In the genomic region with DNA sequence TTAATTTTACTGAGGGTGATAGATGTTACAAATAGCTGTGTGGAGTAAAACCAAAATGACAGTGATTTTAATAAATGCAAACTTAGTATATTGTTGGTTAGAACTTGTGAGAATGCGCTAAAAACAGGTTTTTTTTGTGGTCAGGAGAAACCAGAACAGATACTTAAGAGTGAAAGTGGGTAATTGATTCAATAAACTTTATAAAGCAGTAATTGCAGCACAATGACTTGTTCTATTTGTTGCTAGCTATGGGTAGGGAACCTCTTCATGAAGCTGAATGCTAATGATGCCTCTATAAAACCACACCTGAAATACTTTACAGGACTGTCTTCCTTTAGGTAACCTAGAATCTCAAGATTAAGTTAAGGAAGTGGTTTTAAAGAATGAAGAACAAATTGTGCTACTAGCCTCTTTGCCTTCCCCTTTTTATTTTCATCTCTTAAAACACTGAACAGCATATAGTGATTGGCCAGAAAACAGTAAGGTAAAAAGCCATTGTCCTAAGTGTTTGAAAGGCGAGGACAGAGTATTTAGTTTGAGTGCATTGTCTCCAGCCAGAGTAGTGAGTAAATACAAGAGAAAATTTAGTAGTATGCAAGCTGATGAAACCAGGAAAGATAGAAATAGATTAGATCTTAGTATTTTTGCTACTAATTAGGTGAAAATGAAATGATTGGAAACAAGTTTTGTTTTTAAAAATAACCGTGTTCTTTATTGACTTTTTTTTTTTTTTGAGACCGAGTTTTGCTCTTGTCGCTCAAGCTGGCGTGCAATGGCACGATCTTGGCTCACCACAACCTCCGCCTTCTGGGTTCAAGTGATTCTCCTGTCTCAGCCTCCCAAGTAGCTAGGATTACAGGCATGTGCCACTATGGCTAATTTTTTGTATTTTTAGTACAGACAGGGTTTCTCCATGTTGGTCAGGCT, we compare ENCODE assay signal across 1 cellular context.
TF ChIP-seq lines count a peak whose summit lies in the region.

No MANE protein-coding gene starts in this region.

TF ChIP-seq in SK-N-SH, 30 proteins besides CTCF, POLR2A, EP300 and RAD21 (continued from another document):
- TF ChIP-seq, protein P1, sequence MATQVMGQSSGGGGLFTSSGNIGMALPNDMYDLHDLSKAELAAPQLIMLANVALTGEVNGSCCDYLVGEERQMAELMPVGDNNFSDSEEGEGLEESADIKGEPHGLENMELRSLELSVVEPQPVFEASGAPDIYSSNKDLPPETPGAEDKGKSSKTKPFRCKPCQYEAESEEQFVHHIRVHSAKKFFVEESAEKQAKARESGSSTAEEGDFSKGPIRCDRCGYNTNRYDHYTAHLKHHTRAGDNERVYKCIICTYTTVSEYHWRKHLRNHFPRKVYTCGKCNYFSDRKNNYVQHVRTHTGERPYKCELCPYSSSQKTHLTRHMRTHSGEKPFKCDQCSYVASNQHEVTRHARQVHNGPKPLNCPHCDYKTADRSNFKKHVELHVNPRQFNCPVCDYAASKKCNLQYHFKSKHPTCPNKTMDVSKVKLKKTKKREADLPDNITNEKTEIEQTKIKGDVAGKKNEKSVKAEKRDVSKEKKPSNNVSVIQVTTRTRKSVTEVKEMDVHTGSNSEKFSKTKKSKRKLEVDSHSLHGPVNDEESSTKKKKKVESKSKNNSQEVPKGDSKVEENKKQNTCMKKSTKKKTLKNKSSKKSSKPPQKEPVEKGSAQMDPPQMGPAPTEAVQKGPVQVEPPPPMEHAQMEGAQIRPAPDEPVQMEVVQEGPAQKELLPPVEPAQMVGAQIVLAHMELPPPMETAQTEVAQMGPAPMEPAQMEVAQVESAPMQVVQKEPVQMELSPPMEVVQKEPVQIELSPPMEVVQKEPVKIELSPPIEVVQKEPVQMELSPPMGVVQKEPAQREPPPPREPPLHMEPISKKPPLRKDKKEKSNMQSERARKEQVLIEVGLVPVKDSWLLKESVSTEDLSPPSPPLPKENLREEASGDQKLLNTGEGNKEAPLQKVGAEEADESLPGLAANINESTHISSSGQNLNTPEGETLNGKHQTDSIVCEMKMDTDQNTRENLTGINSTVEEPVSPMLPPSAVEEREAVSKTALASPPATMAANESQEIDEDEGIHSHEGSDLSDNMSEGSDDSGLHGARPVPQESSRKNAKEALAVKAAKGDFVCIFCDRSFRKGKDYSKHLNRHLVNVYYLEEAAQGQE (IDR thresholded peaks at IDR 0.05; ENCODE audit: low read depth, low read length) = no peak
- TF ChIP-seq FOXM1 (IDR thresholded peaks at IDR 0.05; ENCODE audit: low read depth) (no peak), MXI1 (IDR thresholded peaks at IDR 0.05; ENCODE audit: low read depth, low read length) (no peak), TEAD4 (IDR thresholded peaks at IDR 0.05; ENCODE audit: borderline replicate concordance, insufficient read depth) (no peak), POLR2AphosphoS5 (IDR thresholded peaks at IDR 0.05; ENCODE audit: low read depth, low read length) (no peak), CHD2 (IDR thresholded peaks at IDR 0.05; ENCODE audit: low read length, partially characterized antibody) (no peak)
- TF ChIP-seq, protein P2, sequence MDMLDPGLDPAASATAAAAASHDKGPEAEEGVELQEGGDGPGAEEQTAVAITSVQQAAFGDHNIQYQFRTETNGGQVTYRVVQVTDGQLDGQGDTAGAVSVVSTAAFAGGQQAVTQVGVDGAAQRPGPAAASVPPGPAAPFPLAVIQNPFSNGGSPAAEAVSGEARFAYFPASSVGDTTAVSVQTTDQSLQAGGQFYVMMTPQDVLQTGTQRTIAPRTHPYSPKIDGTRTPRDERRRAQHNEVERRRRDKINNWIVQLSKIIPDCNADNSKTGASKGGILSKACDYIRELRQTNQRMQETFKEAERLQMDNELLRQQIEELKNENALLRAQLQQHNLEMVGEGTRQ (IDR thresholded peaks at IDR 0.05; ENCODE audit: borderline replicate concordance, low read depth, low read length) = no peak
- TF ChIP-seq, protein P3, sequence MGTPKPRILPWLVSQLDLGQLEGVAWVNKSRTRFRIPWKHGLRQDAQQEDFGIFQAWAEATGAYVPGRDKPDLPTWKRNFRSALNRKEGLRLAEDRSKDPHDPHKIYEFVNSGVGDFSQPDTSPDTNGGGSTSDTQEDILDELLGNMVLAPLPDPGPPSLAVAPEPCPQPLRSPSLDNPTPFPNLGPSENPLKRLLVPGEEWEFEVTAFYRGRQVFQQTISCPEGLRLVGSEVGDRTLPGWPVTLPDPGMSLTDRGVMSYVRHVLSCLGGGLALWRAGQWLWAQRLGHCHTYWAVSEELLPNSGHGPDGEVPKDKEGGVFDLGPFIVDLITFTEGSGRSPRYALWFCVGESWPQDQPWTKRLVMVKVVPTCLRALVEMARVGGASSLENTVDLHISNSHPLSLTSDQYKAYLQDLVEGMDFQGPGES (IDR thresholded peaks at IDR 0.05; ENCODE audit: low read depth, low read length) = no peak
